In genomic region chr12:119609358-119609757, GRCh38 we compare ENCODE assay signal across 20 cellular contexts. TPM values are rescaled to one million over a fixed set of nuclear protein-coding genes. Genes with fewer than 3 reads are reported as not detected.
A peak's percentile ranks its signal among the peaks of the same experiment; 100 is the strongest.
DNase-seq lines count a peak whose midpoint lies in the region; ATAC-seq and TF ChIP-seq lines count a peak whose summit lies in the region.
"Had no signal": no experiment of that assay in that cellular context is flagged by ENCODE, and none has a peak within 500 bp of the region (broad histone marks: within the 10 kb centered on the region; RNA-seq: fewer than 3 reads in every experiment).

No MANE protein-coding gene starts in this region.

- in situ Hi-C loops in gastrocnemius medialis (cut with MboI; ENCODE audit: low sequenced_read_pairs in 4 of 4): no loop called here
- in situ Hi-C loops in G401 (cut with HindIII; ENCODE audit: low sequenced_read_pairs): no loop called here

- H3K27ac ChIP-seq in HEK293 (ENCODE audit: extremely low read depth, low read depth, low read length) (no peak overlapping the region), gastrocnemius medialis (peak overlapping the region in 3 of 4 donors; percentile 9 to 96 (median 87))
- H3K27ac ChIP-seq: BLaER1 had no signal

- H3K4me3 ChIP-seq in HEK293 (ENCODE audit: low read depth, low read length): no peak overlapping the region
- no peak overlapping the region for H3K4me3 ChIP-seq in gastrocnemius medialis
- H3K4me3 ChIP-seq: BLaER1, GM12878 had no signal

- intact Hi-C loops in gastrocnemius medialis (cut with DNase I; ENCODE audit: low total_unique reads) (no loop called here), posterior vena cava (cut with DNase I) (no loop called here)

- peak; percentile 19 for DNase-seq in ecto neural progenitor cell (ENCODE audit: low spot score)
- no peak for DNase-seq in gastrocnemius medialis
- no peak for DNase-seq in G401 (ENCODE audit: low spot score)
- no peak for DNase-seq in AML-193 (lab: John Stamatoyannopoulos, UW)
- no peak for DNase-seq in posterior vena cava (ENCODE audit: low spot score)
- DNase-seq in HT-29 (ENCODE audit: low spot score): no peak
- DNase-seq: 8988T; BE2C; C1 segment of cervical spinal cord; CD4-positive, alpha-beta memory T cell; CD4-positive, CD25-positive, alpha-beta regulatory T cell; CD8-positive, alpha-beta memory T cell; COR-L47; DMS 273 treated with DMSO at 0.1 percent for 48 hours; DMS153; DMS79 treated with DMSO at 0.1 percent for 48 hours; GDM1 had no signal

- CTCF ChIA-PET in HEK293 (lab: Yijun Ruan, JAX): interaction anchor here (0.7 kb wide), 1 partner anchor 166 kb away, joined by 3 read pairs; no protein-coding TSS in a partner anchor

- no peaks in the 10 kb centered on the region for H3K27me3 ChIP-seq in gastrocnemius medialis
- H3K27me3 ChIP-seq: BLaER1 had no signal

- no peaks in the 10 kb centered on the region for H3K4me1 ChIP-seq in HEK293 (ENCODE audit: control insufficient read depth, insufficient read depth, low read length)
- peaks cover 17 to 23% of the 10 kb centered on the region in 2 donors for H3K4me1 ChIP-seq in gastrocnemius medialis
- H3K4me1 ChIP-seq: BE2C, BLaER1 had no signal

- POLR2A ChIA-PET in HEK293 (lab: Yijun Ruan, JAX): no interaction called here

- no peak for TF ChIP-seq CTCF in HEK293 (tag by site-specific recombination; IDR thresholded peaks at IDR 0.05)
- no peak for TF ChIP-seq CTCF in gastrocnemius medialis (IDR thresholded peaks at IDR 0.05 in 4 of 5, conservative IDR thresholded peaks at IDR 0.05 in 1 of 5)

- no peaks in the 10 kb centered on the region for H3K9me3 ChIP-seq in HEK293 (ENCODE audit: control insufficient read depth, insufficient read depth, low read depth, low read length)
- no peaks in the 10 kb centered on the region for H3K9me3 ChIP-seq in gastrocnemius medialis
- H3K9me3 ChIP-seq: BE2C had no signal

- no peak for ATAC-seq in gastrocnemius medialis
- ATAC-seq: GM12878 had no signal

- H3K36me3 ChIP-seq in HEK293 (ENCODE audit: control insufficient read depth in 2 of 2, insufficient read depth in 1 of 2, low read length in 2 of 2) (no peaks in the 10 kb centered on the region), gastrocnemius medialis (no peaks in the 10 kb centered on the region)
- H3K36me3 ChIP-seq: BE2C, BLaER1 had no signal

- no peak for TF ChIP-seq POLR2A in gastrocnemius medialis (IDR thresholded peaks at IDR 0.05)

TF ChIP-seq in HEK293, 187 proteins besides CTCF, POLR2A, EP300 and RAD21:
- TF ChIP-seq SETDB1 (IDR thresholded peaks at IDR 0.05; ENCODE audit: insufficient read length, low read length) (peak; percentile 38), ZNF585B (tag by site-specific recombination; IDR thresholded peaks at IDR 0.05) (peak; percentile 96), ZNF2 (tag by site-specific recombination; IDR thresholded peaks at IDR 0.05) (no peak), TRIM28 (IDR thresholded peaks at IDR 0.05; ENCODE audit: borderline replicate concordance, low read length) (peak; percentile 16; the same call in 1 of the 2 replicates), ZNF488 (tag by site-specific recombination; IDR thresholded peaks at IDR 0.05) (no peak)

RNA-seq across cellular contexts. Expression of gene TMEM233, which starts 15.8 kb away (rescaled TPM):
- total RNA-seq in gastrocnemius medialis: 10 to 100 TPM; 25.2 to 89.1 (median 57.8) TPM
- total RNA-seq in G401 (2014; rRNA removed; shearing (Covaris generic)): not detected in 2 replicates
- 1 to 10 TPM in 1 of 2 donors, under 1 TPM in 1; 0.90 to 1.2 TPM for total RNA-seq in posterior vena cava
- total RNA-seq in HT-29 (2014; rRNA removed; shearing (Covaris generic)): not detected in 2 replicates
- total RNA-seq: CD4-positive, alpha-beta memory T cell; CD4-positive, CD25-positive, alpha-beta regulatory T cell; CD8-positive, alpha-beta memory T cell; GM12878 had no signal

RNA-seq across cellular contexts. Expression of gene PRKAB1, which starts 58.6 kb away (rescaled TPM):
- 10 to 100 TPM in 3 of 4 donors, 1 to 10 TPM in 1; 7.1 to 21.0 (median 17.6) TPM for total RNA-seq in gastrocnemius medialis
- 13.6 and 20.3 TPM in 2 replicates for total RNA-seq in G401 (2014; rRNA removed; shearing (Covaris generic))
- 10 to 100 TPM; 19.0 to 24.0 TPM for total RNA-seq in posterior vena cava
- 17.4 and 30.6 TPM in 2 replicates for total RNA-seq in HT-29 (2014; rRNA removed; shearing (Covaris generic))

Comparison
In these comparisons a context has a peak if more than half of its experiments do, and no peak if none do; other contexts are left out.
1. RNA of gene TMEM233, which starts 15.8 kb away (total RNA-seq): 25.2 to 89.1 TPM in gastrocnemius medialis; 0.90 to 1.2 TPM in posterior vena cava, not detected in G401 and not detected in HT-29; every median in the first group is over 10 times any median in the second.